ENCODE assay signal across 27 cellular contexts in genomic region chr2:134205087-134205486, GRCh38.
"Had no signal": no experiment of that assay in that cellular context is flagged by ENCODE, and none has a peak within 500 bp of the region (broad histone marks: within the 10 kb centered on the region; RNA-seq: fewer than 3 reads in every experiment).

No MANE protein-coding gene starts in this region.

- H3K4me3 Mint-ChIP-seq: activated B cell treated with CpG ODN at 0.5 μM for 24 hours; activated CD4-positive, alpha-beta T cell treated with anti-CD3 and anti-CD28 coated beads, Interleukin-2, amount 10 ng/mL, durations not matched to agents 24 days and 14 days; activated naive CD4-positive, alpha-beta T cell treated with anti-CD3 and anti-CD28 coated beads for 36 hours; activated naive CD8-positive, alpha-beta T cell; activated T-helper 17 cell treated with anti-CD3 and anti-CD28 coated beads, Interleukin-2, amount 50 U/mL, for 72 hours had no signal

- H3K9me3 ChIP-seq: adrenal gland, SJSA1 had no signal

- H3K27ac ChIP-seq: adrenal gland, SJSA1 had no signal

- H3K4me1 ChIP-seq: SJSA1 had no signal

- H3K27ac Mint-ChIP-seq: activated B cell treated with CpG ODN at 0.5 μM for 24 hours; activated CD4-positive, alpha-beta T cell treated with anti-CD3 and anti-CD28 coated beads, Interleukin-2, amount 10 ng/mL, durations not matched to agents 24 days and 14 days; activated naive CD4-positive, alpha-beta T cell treated with anti-CD3 and anti-CD28 coated beads for 36 hours; activated naive CD8-positive, alpha-beta T cell; activated T-helper 17 cell treated with anti-CD3 and anti-CD28 coated beads, Interleukin-2, amount 50 U/mL, for 72 hours; T-helper 17 cell had no signal

- ATAC-seq: activated T-helper 17 cell treated with anti-CD3 and anti-CD28 coated beads, Interleukin-2, amount 50 U/mL, for 72 hours; PC-3; SK-N-SH treated with all-trans-retinoic acid at 6 μM for 48 hours; T-helper 17 cell had no signal

- H3K36me3 Mint-ChIP-seq: activated naive CD8-positive, alpha-beta T cell had no signal

- H3K27me3 Mint-ChIP-seq: activated B cell treated with CpG ODN at 0.5 μM for 24 hours; activated CD4-positive, alpha-beta T cell treated with anti-CD3 and anti-CD28 coated beads, Interleukin-2, amount 10 ng/mL, durations not matched to agents 24 days and 14 days; activated naive CD8-positive, alpha-beta T cell; activated T-helper 17 cell treated with anti-CD3 and anti-CD28 coated beads, Interleukin-2, amount 50 U/mL, for 72 hours; T-helper 17 cell had no signal

- H3K36me3 ChIP-seq: adrenal gland, SJSA1 had no signal

- H3K27me3 ChIP-seq: adrenal gland, SJSA1 had no signal

- H3K9me3 Mint-ChIP-seq: activated B cell treated with CpG ODN at 0.5 μM for 24 hours; activated CD4-positive, alpha-beta T cell treated with anti-CD3 and anti-CD28 coated beads, Interleukin-2, amount 10 ng/mL, durations not matched to agents 24 days and 14 days; activated naive CD4-positive, alpha-beta T cell treated with anti-CD3 and anti-CD28 coated beads for 36 hours; activated T-helper 17 cell treated with anti-CD3 and anti-CD28 coated beads, Interleukin-2, amount 50 U/mL, for 72 hours had no signal

- DNase-seq: activated B cell treated with CpG ODN at 0.5 μM for 24 hours; activated CD4-positive, alpha-beta T cell treated with anti-CD3 and anti-CD28 coated beads for 1 hour; activated CD4-positive, alpha-beta T cell treated with anti-CD3 and anti-CD28 coated beads, Interleukin-2, amount 10 ng/mL, durations not matched to agents 24 days and 14 days; activated CD4-positive, alpha-beta T cell treated with anti-CD3 and anti-CD28 coated beads, Interleukin-2, amount 50 U/mL, for 48 hours; activated gamma-delta T cell; activated naive CD4-positive, alpha-beta T cell treated with anti-CD3 and anti-CD28 coated beads for 36 hours; activated T-cell treated with anti-CD3 and anti-CD28 coated beads for 4 hours; activated T-cell treated with anti-CD3 and anti-CD28 coated beads, Interleukin-2, amount 50 U/mL, for 48 hours; adrenal gland; anterior cingulate cortex; central memory CD4-positive, alpha-beta T cell; MM.1S; NCI-H1105; NCI-H1436; NCI-H1694 treated with DMSO at 0.1 percent for 48 hours; NCI-H2029 treated with DMSO at 0.1 percent for 48 hours; NCI-H446; NCI-H524; PC-3; SHP77; SW 1271; T-helper 17 cell; T-helper 9 cell had no signal

- H3K4me3 ChIP-seq: adrenal gland, SJSA1 had no signal
